34 cellular contexts compared by ENCODE assay signal in genomic region chr14:27123162-27123561, GRCh38.
"Had no signal": no experiment of that assay in that cellular context is flagged by ENCODE, and none has a peak within 500 bp of the region (broad histone marks: within the 10 kb centered on the region; RNA-seq: fewer than 3 reads in every experiment).

No MANE protein-coding gene starts in this region.

- H3K4me3 ChIP-seq: MG63 had no signal

- H3K9me3 ChIP-seq: MG63 had no signal

- H3K4me2 ChIP-seq: KMS-11 had no signal

- H3K36me3 ChIP-seq: MG63 had no signal

- H3K27me3 ChIP-seq: MG63 had no signal

- H3K27ac ChIP-seq: KMS-11 had no signal

- DNase-seq: Karpas-422, Kasumi-1, MG63, MM.1S, MV-4-11, NCI-H1048, NCI-H1092, NCI-H1092 treated with DMSO at 0.1 percent for 48 hours, NCI-H1105, NCI-H1105 treated with DMSO at 0.1 percent for 48 hours, NCI-H1417, NCI-H1417 treated with DMSO at 0.1 percent for 48 hours, NCI-H1436, NCI-H1436 treated with DMSO at 0.1 percent for 48 hours, NCI-H146, NCI-H1694, NCI-H1694 treated with DMSO at 0.1 percent for 48 hours, NCI-H187, NCI-H187 treated with DMSO at 0.1 percent for 48 hours, NCI-H1930, NCI-H2029, NCI-H2029 treated with DMSO at 0.1 percent for 48 hours, NCI-H2081, NCI-H2081 treated with DMSO at 0.1 percent for 48 hours, NCI-H2107, NCI-H2171, NCI-H2171 treated with DMSO at 0.1 percent for 48 hours, NCI-H2227 treated with DMSO at 0.1 percent for 48 hours, NCI-H226, NCI-H345, NCI-H446, NCI-H446 treated with DMSO at 0.1 percent for 48 hours, NCI-H510A had no signal

- H3K9ac ChIP-seq: KMS-11 had no signal
